In the genomic region with DNA sequence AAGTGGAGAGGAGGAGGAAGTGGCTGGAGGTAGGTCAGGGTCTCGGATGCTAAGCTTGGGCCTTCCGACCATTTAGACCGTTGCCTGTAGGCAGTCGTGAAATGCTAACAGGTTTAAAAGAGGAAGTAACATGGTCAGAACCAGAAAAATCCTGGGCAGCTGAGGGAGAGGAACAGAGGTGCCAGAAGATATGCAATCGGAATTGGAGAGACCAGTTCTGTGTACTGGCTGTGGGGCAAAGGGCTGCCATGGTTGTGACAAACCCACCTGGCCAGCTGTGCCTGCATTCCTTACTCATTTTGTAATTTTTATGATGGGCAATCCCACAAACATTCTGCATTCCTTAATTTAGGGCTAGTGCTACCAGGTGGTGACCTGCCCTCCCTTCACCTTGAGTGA, we compare ENCODE assay signal across 8 cellular contexts. TPM values are rescaled to one million over a fixed set of nuclear protein-coding genes. Genes with fewer than 3 reads are reported as not detected.
DNase-seq lines count a peak whose midpoint lies in the region; ATAC-seq, FAIRE-seq and TF ChIP-seq lines count a peak whose summit lies in the region.
"Had no signal": no experiment of that assay in that cellular context is flagged by ENCODE, and none has a peak within 500 bp of the region (broad histone marks: within the 10 kb centered on the region; RNA-seq: fewer than 3 reads in every experiment).

No MANE protein-coding gene starts in this region.

- intact Hi-C loops in GM12878 (cut with micrococcal nuclease; ENCODE audit: unreplicated experiment), result loop anchor here (5.0 kb wide), 1 partner anchor 32 kb away; no protein-coding TSS in a partner anchor
- intact Hi-C loops in OCI-LY7 (cut with micrococcal nuclease; ENCODE audit: unreplicated experiment), result no loop called here

- CTCF ChIA-PET in GM12878 (lab: Yijun Ruan, JAX) (interaction anchor here (0.9 to 3.4 kb wide), 11 partner anchors 10 to 97 kb away, joined by 3 to 15 read pairs (median 4); a partner anchor contains a TSS), OCI-LY7 (lab: Charles Lee; ENCODE audit: unreplicated experiment) (no interaction called here)

- no peak for TF ChIP-seq EP300 in GM12878 (IDR thresholded peaks at IDR 0.05; ENCODE audit: borderline replicate concordance in 1 of 2, control insufficient read depth in 1 of 2, low read depth in 2 of 2, low read length in 2 of 2)

- peak; percentile 35 for ATAC-seq in HG03025 (IDR thresholded peaks at IDR 0.05; ENCODE audit: low FRiP score, unreplicated experiment)
- ATAC-seq in GM12878, result peak; percentile 70

- H3K4me3 ChIP-seq in GM12878 (peak overlapping the region; percentile 1; the same call in 1 of the 2 replicates), skin epidermis (no peak overlapping the region), OCI-LY7 (ENCODE audit: low read depth, low read length, poor library complexity, severe bottlenecking) (no peak overlapping the region)

- H4K20me1 ChIP-seq in GM12878 (ENCODE audit: control insufficient read depth, insufficient read depth) (no peaks in the 10 kb centered on the region; the same call in 1 of the 2 replicates), OCI-LY7 (ENCODE audit: insufficient read depth, low read length) (no peaks in the 10 kb centered on the region)

- POLR2A ChIA-PET in GM12878 (lab: Charles Lee), result interaction anchor here (1.0 to 2.8 kb wide), 7 partner anchors 10 to 119 kb away, joined by 3 to 23 read pairs (median 5); no protein-coding TSS in a partner anchor
- POLR2A ChIA-PET in OCI-LY7 (lab: Charles Lee), result interaction anchor here (1.4 kb wide), 1 partner anchor 23 kb away, joined by 3 read pairs; no protein-coding TSS in a partner anchor

- FAIRE-seq in GM19239 (lab: Jason Lieb, UNC), result peak; percentile 79
- peak; percentile 13 for FAIRE-seq in GM12878 (lab: Jason Lieb, UNC)
- FAIRE-seq: H1 had no signal

- WGBS in GM12878 (ENCODE audit: insufficient coverage, insufficient replicate concordance, low lambda C conversion rate, missing lambda C conversion rate), result 23% methylated on average over 5 of the region's 5 CpGs

- H3K4me2 ChIP-seq in GM12878 (ENCODE audit: control insufficient read depth, insufficient read depth), result peak overlapping the region; percentile 19
- H3K4me2 ChIP-seq in OCI-LY7 (ENCODE audit: low read length), result no peak overlapping the region

- H2AFZ ChIP-seq in GM12878 (ENCODE audit: control insufficient read depth, low read depth, low read length) (no peak overlapping the region), OCI-LY7 (ENCODE audit: low read length) (no peak overlapping the region)

- peaks cover 27% of the 10 kb centered on the region for H3K79me2 ChIP-seq in GM12878 (ENCODE audit: control insufficient read depth, insufficient read depth, low read length)
- no peaks in the 10 kb centered on the region for H3K79me2 ChIP-seq in OCI-LY7 (ENCODE audit: insufficient read depth, low read depth, low read length)

- peak overlapping the region; percentile 39 for H3K9ac ChIP-seq in GM12878 (ENCODE audit: control insufficient read depth, insufficient read depth, low read length)

- H3K27ac ChIP-seq in GM12878 (ENCODE audit: control insufficient read depth, insufficient read depth), result peak overlapping the region; percentile 75
- H3K27ac ChIP-seq in skin epidermis, result peak overlapping the region in 15 of 21 experiments; percentile 8 to 74 (median 44)
- H3K27ac ChIP-seq in OCI-LY7 (ENCODE audit: low read depth, low read length, poor library complexity, severe bottlenecking), result no peak overlapping the region

- no peaks in the 10 kb centered on the region for H3K27me3 ChIP-seq in GM12878 (replicated peaks in 1 of 2; ENCODE audit: control insufficient read depth in 2 of 2, insufficient read depth in 2 of 2, low read length in 1 of 2)

- in situ Hi-C loops in GM12878 (cut with MboI), result no loop called here

- BruUV-seq in GM12878 (replicated peaks; lab: Mats Ljungman, UMichigan), result no TSS peak
- no TSS peak for BruUV-seq in OCI-LY7 (replicated peaks; lab: Mats Ljungman, UMichigan)

- SMC1A ChIA-PET in GM12878 (lab: Charles Lee; ENCODE audit: uncharacterized antibody, unreplicated experiment), result interaction anchor here (0.8 to 6.3 kb wide), 14 partner anchors 9 to 128 kb away, joined by 3 to 58 read pairs (median 4); no protein-coding TSS in a partner anchor

- TF ChIP-seq RAD21 in GM12878 (IDR thresholded peaks at IDR 0.05; ENCODE audit: insufficient read depth, low read depth, low read length), result no peak

- DNase-seq in GM19239 (ENCODE audit: insufficient read length, low spot score) (no peak), GM12878 (ENCODE audit: low read depth, low spot score) (no peak), GOT3 (lab: John Stamatoyannopoulos, UW) (no peak), OCI-LY7 (ENCODE audit: low spot score) (no peak), OCI-M2 (lab: John Stamatoyannopoulos, UW; ENCODE audit: unreplicated experiment) (no peak)

- H3K4me1 ChIP-seq in GM12878 (ENCODE audit: control insufficient read depth, insufficient read depth, low read length), result peaks cover 53% of the 10 kb centered on the region
- peaks cover 7% of the 10 kb centered on the region for H3K4me1 ChIP-seq in OCI-LY7 (ENCODE audit: insufficient read depth, low read length, poor library complexity, severe bottlenecking)

- H3K9me3 ChIP-seq in GM12878 (replicated peaks; ENCODE audit: control insufficient read depth, insufficient read depth, low read length), result no peaks in the 10 kb centered on the region
- no peaks in the 10 kb centered on the region for H3K9me3 ChIP-seq in OCI-LY7 (ENCODE audit: low read length)

- RAD21 ChIA-PET in GM12878 (lab: Charles Lee; ENCODE audit: unreplicated experiment), result interaction anchor here (0.7 to 3.7 kb wide), 7 partner anchors 10 to 97 kb away, joined by 3 to 17 read pairs (median 5); a partner anchor contains a TSS

- TF ChIP-seq POLR2A in GM12878 (IDR thresholded peaks at IDR 0.05; ENCODE audit: low read depth, low read length), result no peak

- H3K9me2 ChIP-seq in OCI-LY7 (ENCODE audit: insufficient read depth, low read length), result no peaks in the 10 kb centered on the region

- peaks cover 37 to 49% of the 10 kb centered on the region in 2 experiments for H3K36me3 ChIP-seq in GM12878 (ENCODE audit: control insufficient read depth in 2 of 2, insufficient read depth in 2 of 2, low read length in 1 of 2)
- peaks cover 57% of the 10 kb centered on the region for H3K36me3 ChIP-seq in OCI-LY7 (ENCODE audit: insufficient read depth, low read length)

- TF ChIP-seq CTCF in GM12878 (IDR thresholded peaks at IDR 0.05 in 2 of 3, conservative IDR thresholded peaks at IDR 0.05 in 1 of 3; ENCODE audit: control insufficient read depth in 2 of 3, extremely low read depth in 1 of 3, insufficient read depth in 1 of 3, low read depth in 3 of 3, low read length in 3 of 3) (no peak), OCI-LY7 (conservative IDR thresholded peaks at IDR 0.05; ENCODE audit: low read length) (no peak)

TF ChIP-seq in GM12878, 131 proteins besides CTCF, POLR2A, EP300 and RAD21 (continues in another document):
- TF ChIP-seq LARP7 (IDR thresholded peaks at IDR 0.05), result no peak
- no peak for TF ChIP-seq RUNX3 (IDR thresholded peaks at IDR 0.05; ENCODE audit: low read length)
- TF ChIP-seq FOXK2 (IDR thresholded peaks at IDR 0.05), result no peak
- no peak for TF ChIP-seq SIX5 (IDR thresholded peaks at IDR 0.05; ENCODE audit: low read depth, low read length, severe bottlenecking)
- peak in 1 of 2 experiments; percentile 9; a peak in 1 of 4 replicates for TF ChIP-seq IKZF2 (IDR thresholded peaks at IDR 0.05)
- TF ChIP-seq ZBED1 (IDR thresholded peaks at IDR 0.05; ENCODE audit: borderline replicate concordance), result no peak

RNA-seq across cellular contexts. Expression of a gene that starts 37.3 kb away (rescaled TPM):
- 47.6 and 51.1 TPM in 2 replicates for total RNA-seq in GM12878 (2013; cell fraction: nucleolus; rRNA removed)
- total RNA-seq in GM12878 (2014; rRNA removed) (23.4 and 24.2 TPM in 2 replicates), GM12878 (2014; rRNA removed; fragmentation: Illumina TruSeq; extraction: Trizol) (12.7 and 15.3 TPM in 2 replicates), GM12878 (2021) (77.5 and 79.0 TPM in 2 replicates), OCI-LY7 (2022) (38.7 and 43.7 TPM in 2 replicates)
- 50.1 TPM for polyA plus RNA-seq in GM12878 (2011; ENCODE audit: low read depth)
- polyA plus RNA-seq in GM12878 (2011; rRNA removed) (29.6 and 36.5 TPM in 2 replicates), GM12878 (2014; fragmentation: Illumina TruSeq; extraction: Trizol) (66.7 and 68.8 TPM in 2 replicates), GM12878 (2014; fragmentation: Nextera tagmentation; extraction: Ambion mirVana) (10 to 100 TPM; 22.4 to 23.3 TPM), GM12878 (2014; rRNA removed) (42.6 and 45.5 TPM in 2 replicates), GM12878 (2016; fragmentation: Nextera tagmentation; extraction: Ambion mirVana) (10 to 100 TPM; 50.2 to 50.8 TPM)
- polyA plus RNA-seq in GM12878 (2011; cell fraction: cytosol; rRNA removed), result 36.7 and 49.7 TPM in 2 replicates
- polyA plus RNA-seq in GM12878 (2011; cell fraction: nucleus; rRNA removed), result 16.8 and 18.8 TPM in 2 replicates
- 58.2 and 65.9 TPM in 2 replicates for polyA plus RNA-seq in GM12878 (2012)
- polyA minus RNA-seq in GM12878 (2011; rRNA and poly(A)+ RNA removed), result 48.3 and 58.3 TPM in 2 replicates
- 25.8 and 27.2 TPM in 2 replicates for polyA minus RNA-seq in GM12878 (2011; cell fraction: cytosol; rRNA and poly(A)+ RNA removed)
- 10.3 and 16.8 TPM in 2 replicates for polyA minus RNA-seq in GM12878 (2011; cell fraction: nucleus; rRNA and poly(A)+ RNA removed)
- total RNA-seq in OCI-LY7 (2014; rRNA removed; shearing (Covaris generic)), result 8.1 and 12.8 TPM in 2 replicates

RNA-seq across cellular contexts. Expression of a gene that starts 53.4 kb away (rescaled TPM):
- 17.9 and 19.4 TPM in 2 replicates for total RNA-seq in GM12878 (2013; cell fraction: nucleolus; rRNA removed)
- total RNA-seq in GM12878 (2014; rRNA removed), result 22.8 and 26.6 TPM in 2 replicates
- 33.4 and 34.6 TPM in 2 replicates for total RNA-seq in GM12878 (2014; rRNA removed; fragmentation: Illumina TruSeq; extraction: Trizol)
- 19.7 and 20.4 TPM in 2 replicates for total RNA-seq in GM12878 (2021)
- 11.8 TPM for polyA plus RNA-seq in GM12878 (2011; ENCODE audit: low read depth)
- polyA plus RNA-seq in GM12878 (2011; rRNA removed), result 21.1 and 27.5 TPM in 2 replicates
- polyA plus RNA-seq in GM12878 (2011; cell fraction: cytosol; rRNA removed), result 11.3 and 11.4 TPM in 2 replicates
- polyA plus RNA-seq in GM12878 (2011; cell fraction: nucleus; rRNA removed), result 7.2 and 8.2 TPM in 2 replicates
- polyA plus RNA-seq in GM12878 (2012), result 12.9 and 13.9 TPM in 2 replicates
- 22.2 and 26.0 TPM in 2 replicates for polyA plus RNA-seq in GM12878 (2014; fragmentation: Illumina TruSeq; extraction: Trizol)
- polyA plus RNA-seq in GM12878 (2014; fragmentation: Nextera tagmentation; extraction: Ambion mirVana), result 10 to 100 TPM; 18.5 to 20.7 TPM
- 16.5 and 20.0 TPM in 2 replicates for polyA plus RNA-seq in GM12878 (2014; rRNA removed)
- 10 to 100 TPM; 20.2 to 22.0 TPM for polyA plus RNA-seq in GM12878 (2016; fragmentation: Nextera tagmentation; extraction: Ambion mirVana)
- polyA minus RNA-seq in GM12878 (2011; rRNA and poly(A)+ RNA removed), result 22.7 and 27.6 TPM in 2 replicates
- 9.6 and 10.7 TPM in 2 replicates for polyA minus RNA-seq in GM12878 (2011; cell fraction: cytosol; rRNA and poly(A)+ RNA removed)
- 5.0 and 6.0 TPM in 2 replicates for polyA minus RNA-seq in GM12878 (2011; cell fraction: nucleus; rRNA and poly(A)+ RNA removed)
- total RNA-seq in OCI-LY7 (2014; rRNA removed; shearing (Covaris generic)), result 20.0 and 22.0 TPM in 2 replicates
- 26.7 and 27.9 TPM in 2 replicates for total RNA-seq in OCI-LY7 (2022)
